In the genomic region with DNA sequence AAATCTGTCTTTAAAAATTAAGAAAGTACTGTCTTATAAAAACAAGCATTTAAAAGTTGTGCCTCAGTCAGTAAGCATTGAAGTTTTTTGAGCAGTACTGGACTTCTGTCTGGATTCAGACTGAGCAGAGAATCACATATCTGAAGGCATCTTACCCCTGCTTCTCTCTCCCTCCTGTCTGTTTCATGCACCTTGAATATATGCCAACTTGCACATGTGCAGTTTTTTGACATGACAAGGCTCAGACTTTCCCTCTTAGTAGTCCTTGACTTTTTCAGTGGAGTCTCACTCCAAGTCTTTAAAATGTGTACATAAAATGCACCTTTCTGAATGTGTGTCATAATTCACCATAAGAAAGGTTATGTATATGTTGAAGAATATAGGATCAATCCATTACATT, we compare ENCODE assay signal across 15 cellular contexts. TPM values are rescaled to one million over a fixed set of nuclear protein-coding genes. Genes with fewer than 3 reads are reported as not detected.
DNase-seq lines count a peak whose midpoint lies in the region; ATAC-seq and TF ChIP-seq lines count a peak whose summit lies in the region.
"Had no signal": no experiment of that assay in that cellular context is flagged by ENCODE, and none has a peak within 500 bp of the region (broad histone marks: within the 10 kb centered on the region; RNA-seq: fewer than 3 reads in every experiment).

No MANE protein-coding gene starts in this region.

- H3K36me3 Mint-ChIP-seq in neural progenitor cell: peaks cover 17% of the 10 kb centered on the region

- no peak for ATAC-seq in upper lobe of left lung (ENCODE audit: low FRiP score in 2 of 2)
- no peak for ATAC-seq in HG02885 (IDR thresholded peaks at IDR 0.05; ENCODE audit: poor library complexity, unreplicated experiment)
- ATAC-seq in GM19455 (IDR thresholded peaks at IDR 0.05; ENCODE audit: unreplicated experiment): no peak
- ATAC-seq: A549 had no signal

- no peaks in the 10 kb centered on the region for H3K27me3 ChIP-seq in cardiac muscle cell
- no peaks in the 10 kb centered on the region for H3K27me3 ChIP-seq in neural progenitor cell
- no peaks in the 10 kb centered on the region for H3K27me3 ChIP-seq in upper lobe of left lung

- intact Hi-C loops in cardiac septum (cut with DNase I): no loop called here

- peaks cover 84% of the 10 kb centered on the region for H3K79me2 ChIP-seq in neural progenitor cell (ENCODE audit: low read depth)

- TF ChIP-seq POLR2A in erythroblast (IDR thresholded peaks at IDR 0.05; ENCODE audit: low read length) (no peak), upper lobe of left lung (IDR thresholded peaks at IDR 0.05) (no peak)

- H3F3A ChIP-seq in neural progenitor cell (ENCODE audit: low read depth): peaks cover 17% of the 10 kb centered on the region

- no peaks in the 10 kb centered on the region for H3K36me3 ChIP-seq in cardiac muscle cell
- no peaks in the 10 kb centered on the region for H3K36me3 ChIP-seq in neural progenitor cell
- H3K36me3 ChIP-seq in upper lobe of left lung: no peaks in the 10 kb centered on the region

- H4K20me1 ChIP-seq in neural progenitor cell (ENCODE audit: low read depth): peaks cover 64% of the 10 kb centered on the region

- H3K9me3 ChIP-seq in cardiac muscle cell (ENCODE audit: low read depth) (no peaks in the 10 kb centered on the region), neural progenitor cell (ENCODE audit: low read depth) (no peaks in the 10 kb centered on the region), upper lobe of left lung (no peaks in the 10 kb centered on the region)
- H3K9me3 ChIP-seq: A549, Caco-2 had no signal

- H3K4me1 ChIP-seq in cardiac muscle cell (ENCODE audit: low read depth) (peaks cover 35% of the 10 kb centered on the region), neural progenitor cell (peaks cover 15% of the 10 kb centered on the region), upper lobe of left lung (peaks cover 34 to 53% (median 43%) of the 10 kb centered on the region in 4 donors)

- H3K9me3 Mint-ChIP-seq in neural progenitor cell: no peaks in the 10 kb centered on the region
- H3K9me3 Mint-ChIP-seq: activated CD4-positive, alpha-beta memory T cell treated with anti-CD3 and anti-CD28 coated beads, Interleukin-2, amount 10 ng/mL, durations not matched to agents 7 days and 5 days had no signal

- H3K4me3 ChIP-seq in cardiac muscle cell: no peak overlapping the region
- no peak overlapping the region for H3K4me3 ChIP-seq in neural progenitor cell
- H3K4me3 ChIP-seq in upper lobe of left lung: no peak overlapping the region
- H3K4me3 ChIP-seq: A549 had no signal

- H3K27ac Mint-ChIP-seq in neural progenitor cell: no peak overlapping the region
- H3K27ac Mint-ChIP-seq: activated CD4-positive, alpha-beta memory T cell treated with anti-CD3 and anti-CD28 coated beads, Interleukin-2, amount 10 ng/mL, durations not matched to agents 7 days and 5 days had no signal

- no peak for TF ChIP-seq CTCF in cardiac muscle cell (IDR thresholded peaks at IDR 0.05; ENCODE audit: low read depth, low read length)
- no peak for TF ChIP-seq CTCF in neural progenitor cell (IDR thresholded peaks at IDR 0.05)
- no peak for TF ChIP-seq CTCF in upper lobe of left lung (IDR thresholded peaks at IDR 0.05)

- peaks cover 28% of the 10 kb centered on the region for H3K4me1 Mint-ChIP-seq in neural progenitor cell

- no peak overlapping the region for H3K9ac ChIP-seq in neural progenitor cell

- no peak overlapping the region for H2AFZ ChIP-seq in neural progenitor cell (replicated peaks)

- TF ChIP-seq EP300 in upper lobe of left lung (IDR thresholded peaks at IDR 0.05): no peak

- H3K27me3 Mint-ChIP-seq in neural progenitor cell (ENCODE audit: insufficient read depth, low read depth): peaks cover 3% of the 10 kb centered on the region
- H3K27me3 Mint-ChIP-seq: activated CD4-positive, alpha-beta memory T cell treated with anti-CD3 and anti-CD28 coated beads, Interleukin-2, amount 10 ng/mL, durations not matched to agents 7 days and 5 days had no signal

- no peak overlapping the region for H3K4me3 Mint-ChIP-seq in neural progenitor cell
- H3K4me3 Mint-ChIP-seq: activated CD4-positive, alpha-beta memory T cell treated with anti-CD3 and anti-CD28 coated beads, Interleukin-2, amount 10 ng/mL, durations not matched to agents 7 days and 5 days had no signal

- DNase-seq in cardiac muscle cell (ENCODE audit: low read depth in 1 of 2, low spot score in 1 of 2) (no peak), cardiac septum (ENCODE audit: low spot score) (no peak), erythroblast (lab: John Stamatoyannopoulos, UW) (peak; percentile 51 to 58), neural progenitor cell (ENCODE audit: low spot score) (no peak), upper lobe of left lung (no peak), NCI-H524 (lab: John Stamatoyannopoulos, UW) (no peak)
- DNase-seq: activated CD4-positive, alpha-beta memory T cell treated with anti-CD3 and anti-CD28 coated beads, Interleukin-2, amount 10 ng/mL, durations not matched to agents 7 days and 5 days; activated effector memory CD4-positive, alpha-beta T cell treated with anti-CD3 and anti-CD28 coated beads, Interleukin-2, amount 50 U/mL, for 16 hours; Caco-2; NCI-H1436; T1000 had no signal

- H3K27ac ChIP-seq in cardiac muscle cell (peak overlapping the region; percentile 93), neural progenitor cell (peak overlapping the region; percentile 4), upper lobe of left lung (peak overlapping the region; percentile 21 to 52 (median 45))

- peak overlapping the region; percentile 56 for H3K4me2 ChIP-seq in neural progenitor cell
- H3K4me2 ChIP-seq: A549 had no signal

RNA-seq across cellular contexts. Expression of a gene that starts 19.8 kb away (rescaled TPM):
- total RNA-seq in cardiac muscle cell: 36.9 and 43.2 TPM in 2 replicates
- polyA plus RNA-seq in cardiac muscle cell: 19.7 and 26.9 TPM in 2 replicates
- 52.8 TPM for total RNA-seq in cardiac septum
- total RNA-seq in neural progenitor cell (ENCODE audit: low replicate concordance): 35.8 and 48.9 TPM in 2 replicates
- 10 to 100 TPM; 37.7 to 80.6 (median 62.3) TPM for total RNA-seq in upper lobe of left lung

RNA-seq across cellular contexts. Expression of a gene that starts 45.6 kb away (rescaled TPM):
- 0.21 and 0.35 TPM in 2 replicates for total RNA-seq in cardiac muscle cell
- polyA plus RNA-seq in cardiac muscle cell: 2.3 and 3.6 TPM in 2 replicates
- total RNA-seq in cardiac septum: 12.2 TPM
- total RNA-seq in neural progenitor cell (ENCODE audit: low replicate concordance): not detected in 2 replicates
- 10 to 100 TPM in 5 of 6 donors, 1 to 10 TPM in 1; 4.2 to 47.4 (median 29.6) TPM for total RNA-seq in upper lobe of left lung
- total RNA-seq: activated CD4-positive, alpha-beta memory T cell treated with anti-CD3 and anti-CD28 coated beads, Interleukin-2, amount 10 ng/mL, durations not matched to agents 7 days and 5 days; NCI-H460 had no signal

Comparison
In these comparisons a context has a peak if more than half of its experiments do, and no peak if none do; other contexts are left out.
1. DNase-seq: peak in erythroblast (2 of 2); none in cardiac muscle cell (0 of 2), cardiac septum (single experiment), neural progenitor cell (single experiment), upper lobe of left lung (0 of 2) and NCI-H524 (0 of 2).
2. H3K27ac ChIP-seq: peak in every context shown above with its lines; median percentile 93 in cardiac muscle cell; 45 in upper lobe of left lung; 4 in neural progenitor cell.